Comparison of ENCODE assay signal across 18 cellular contexts in genomic region chr1:184695023-184695422, GRCh38.
"Had no signal": no experiment of that assay in that cellular context is flagged by ENCODE, and none has a peak within 500 bp of the region (broad histone marks: within the 10 kb centered on the region; RNA-seq: fewer than 3 reads in every experiment).

No MANE protein-coding gene starts in this region.

- H3K4me1 ChIP-seq: breast epithelium, sigmoid colon, testis had no signal

- DNase-seq: activated CD4-positive, alpha-beta T cell treated with anti-CD3 and anti-CD28 coated beads, Interleukin-2, amount 50 U/mL, for 1 hour; activated effector memory CD4-positive, alpha-beta T cell treated with anti-CD3 and anti-CD28 coated beads, Interleukin-2, amount 50 U/mL, for 16 hours; activated T-cell treated with anti-CD3 and anti-CD28 coated beads, Interleukin-2, amount 50 U/mL, for 1 hour; mammary epithelial cell; nephron progenitor cell; ovary; sigmoid colon; stimulated activated CD4-positive, alpha-beta T cell treated with anti-CD3 and anti-CD28 coated beads, Interleukin-12 subunit alpha, Interleukin-12 subunit beta, amount 100 ng/mL, for 4 hours; stimulated activated CD4-positive, alpha-beta T cell treated with anti-CD3 and anti-CD28 coated beads, Interleukin-2, amount 100 ng/mL, for 48 hours; stimulated activated naive CD8-positive, alpha-beta T cell treated with anti-CD3 and anti-CD28 coated beads, Interleukin-15, Interleukin-2, amounts not matched to agents 100 U/mL and 50 U/mL, for 24 hours; testis had no signal

- H3K9me3 Mint-ChIP-seq: activated naive CD4-positive, alpha-beta T cell treated with anti-CD3 and anti-CD28 coated beads, Interleukin-2, amount 50 U/mL, for 72 hours; nephron progenitor cell; WTC11 had no signal

- H3K36me3 ChIP-seq: ovary had no signal

- H3K36me3 Mint-ChIP-seq: WTC11 had no signal

- H3K9me3 ChIP-seq: breast epithelium, ovary, sigmoid colon, testis had no signal

- H3K27ac Mint-ChIP-seq: nephron progenitor cell, WTC11 had no signal

- FAIRE-seq: endometrium, urothelium cell line had no signal

- H3K27ac ChIP-seq: breast epithelium, ovary, sigmoid colon, testis had no signal

- ATAC-seq: esophagus mucosa; left lobe of liver; stimulated activated naive CD8-positive, alpha-beta T cell treated with anti-CD3 and anti-CD28 coated beads, Interleukin-15, Interleukin-2, amounts not matched to agents 100 U/mL and 50 U/mL, for 24 hours; WTC11 had no signal

- H3K4me3 ChIP-seq: breast epithelium, ovary, sigmoid colon, testis had no signal

- H3K4me3 Mint-ChIP-seq: nephron progenitor cell, WTC11 had no signal

- H3K27me3 ChIP-seq: breast epithelium, sigmoid colon, testis had no signal
